ENCODE assay signal across 8 cellular contexts in genomic region chr3:143120716-143121239, GRCh38. TPM values are rescaled to one million over a fixed set of nuclear protein-coding genes. Genes with fewer than 3 reads are reported as not detected.
DNase-seq lines count a peak whose midpoint lies in the region; ATAC-seq and TF ChIP-seq lines count a peak whose summit lies in the region.

No MANE protein-coding gene starts in this region.

- peak overlapping the region; percentile 78 to 84 for H3K4me3 Mint-ChIP-seq in CD14-positive monocyte
- H3K4me3 Mint-ChIP-seq in neural crest cell: peak overlapping the region; percentile 78

- no peaks in the 10 kb centered on the region for H3K4me1 ChIP-seq in aorta (ENCODE audit: control insufficient read depth in 1 of 2, insufficient read depth in 2 of 2, low read length in 2 of 2)

- TF ChIP-seq CTCF in CD14-positive monocyte (IDR thresholded peaks at IDR 0.05): no peak
- TF ChIP-seq CTCF in HL-60 (IDR thresholded peaks at IDR 0.05; ENCODE audit: insufficient read depth, low read length): no peak
- TF ChIP-seq CTCF in neural crest cell (conservative IDR thresholded peaks at IDR 0.05): no peak

- H3K36me3 ChIP-seq in aorta (ENCODE audit: control insufficient read depth in 1 of 2, insufficient read depth in 2 of 2, low read length in 1 of 2): no peaks in the 10 kb centered on the region

- DNase-seq in CD14-positive monocyte (ENCODE audit: low spot score) (no peak), HL-60 (ENCODE audit: low read depth in 1 of 2, low spot score in 1 of 2) (no peak), neural crest cell (ENCODE audit: low read depth, low spot score) (peak; percentile 23), aorta (no peak)
- peak; percentile 14 to 23 for DNase-seq in activated CD4-positive, alpha-beta T cell treated with anti-CD3 and anti-CD28 coated beads, Interleukin-2, amount 50 U/mL, for 4 hours

- peaks cover 5 to 8% of the 10 kb centered on the region in 2 donors for H3K36me3 Mint-ChIP-seq in CD14-positive monocyte
- no peaks in the 10 kb centered on the region for H3K36me3 Mint-ChIP-seq in neural crest cell (ENCODE audit: low read depth)

- H3K27ac ChIP-seq in HL-60 (replicated peaks) (no peak overlapping the region), aorta (ENCODE audit: low read depth in 1 of 2, low read length in 2 of 2) (no peak overlapping the region)

- no peaks in the 10 kb centered on the region for H3K9me3 ChIP-seq in aorta (ENCODE audit: control insufficient read depth, low read length)

- H3K9me3 Mint-ChIP-seq in CD14-positive monocyte (peaks cover 0 to 5% (median 0%) of the 10 kb centered on the region in 7 donors), neural crest cell (no peaks in the 10 kb centered on the region)

- peaks cover 48% of the 10 kb centered on the region for H3K4me1 Mint-ChIP-seq in CD14-positive monocyte
- H3K4me1 Mint-ChIP-seq in neural crest cell: peaks cover 6% of the 10 kb centered on the region

- ATAC-seq in GM19324 (IDR thresholded peaks at IDR 0.05; ENCODE audit: low FRiP score, unreplicated experiment) (peak; percentile 37), esophagus mucosa (peak; percentile 48), aorta (ENCODE audit: low FRiP score) (no peak), GM18519 (IDR thresholded peaks at IDR 0.05; ENCODE audit: low FRiP score, unreplicated experiment) (no peak)

- H3K4me3 ChIP-seq in HL-60 (replicated peaks; ENCODE audit: insufficient read depth, low read length): peak overlapping the region; percentile 63
- peak overlapping the region; percentile 75 to 96 for H3K4me3 ChIP-seq in aorta (ENCODE audit: low read length in 2 of 2)

- intact Hi-C loops in CD14-positive monocyte (cut with micrococcal nuclease) (loop anchor here (1.0 to 10.0 kb wide), 5 partner anchors 16 to 552 kb away; no protein-coding TSS in a partner anchor), aorta (cut with DNase I) (no loop called here)

- H3K27ac Mint-ChIP-seq in CD14-positive monocyte (no peak overlapping the region), neural crest cell (ENCODE audit: unreplicated experiment) (no peak overlapping the region)

- H3K27me3 Mint-ChIP-seq in CD14-positive monocyte (ENCODE audit: low read depth in 3 of 3) (peaks cover 13 to 20% (median 17%) of the 10 kb centered on the region in 3 donors), neural crest cell (ENCODE audit: low read depth) (peaks cover 39% of the 10 kb centered on the region)

- 1 to 2% methylated on average over 51 to 60 of the region's 60 CpGs for WGBS in aorta, 2 donors

- H3K27me3 ChIP-seq in HL-60 (ENCODE audit: insufficient read depth, poor library complexity, severe bottlenecking): peaks cover 60% of the 10 kb centered on the region
- H3K27me3 ChIP-seq in aorta (ENCODE audit: control insufficient read depth in 1 of 2, insufficient read depth in 2 of 2, low read length in 1 of 2): no peaks in the 10 kb centered on the region

RNA-seq across cellular contexts. Expression of gene CHST2, which starts 1.2 kb away (rescaled TPM):
- polyA plus RNA-seq in CD14-positive monocyte (10 to 100 TPM in 1 of 2 donors, 1 to 10 TPM in 1; 9.6 to 18.0 TPM), aorta (1 to 10 TPM in 1 of 2 donors, under 1 TPM in 1; 0.50 to 2.7 TPM)
- total RNA-seq in esophagus mucosa (1.5 TPM), neural crest cell (4.3 and 4.5 TPM in 2 replicates), aorta (1 to 10 TPM; 2.8 to 3.7 TPM)

Comparison
In these comparisons a context has a peak if more than half of its experiments do, and no peak if none do; other contexts are left out.
1. DNase-seq: peak in activated CD4-positive, alpha-beta T cell treated with anti-CD3 and anti-CD28 coated beads, Interleukin-2, amount 50 U/mL, for 4 hours (2 of 2) and neural crest cell (single experiment); none in CD14-positive monocyte (single experiment), HL-60 (0 of 2) and aorta (0 of 2).
2. ATAC-seq: peak in GM19324 (single experiment) and esophagus mucosa (single experiment); none in aorta (single experiment) and GM18519 (single experiment).
3. intact Hi-C loops: an anchor here in CD14-positive monocyte (1.0 to 10.0 kb wide); none called in aorta.